In genomic region chr9:113807173-113808061, GRCh38 we compare ENCODE assay signal across 8 cellular contexts.
A peak's percentile ranks its signal among the peaks of the same experiment; 100 is the strongest.
DNase-seq lines count a peak whose midpoint lies in the region; ATAC-seq and TF ChIP-seq lines count a peak whose summit lies in the region.

No MANE protein-coding gene starts in this region.

- H3K27ac ChIP-seq in body of pancreas (no peak overlapping the region), skeletal muscle tissue (ENCODE audit: low read depth, low read length) (no peak overlapping the region)

- ATAC-seq in body of pancreas (peak; percentile 78), HG03280 (IDR thresholded peaks at IDR 0.05; ENCODE audit: unreplicated experiment) (no peak)

- H3K36me3 ChIP-seq in body of pancreas (replicated peaks in 1 of 2; ENCODE audit: insufficient read depth in 1 of 2, low read depth in 2 of 2): no peaks in the 10 kb centered on the region
- no peaks in the 10 kb centered on the region for H3K36me3 ChIP-seq in skeletal muscle tissue (ENCODE audit: control insufficient read depth in 3 of 3, insufficient read depth in 3 of 3, low read length in 3 of 3)

- intact Hi-C loops in body of pancreas (cut with DNase I): no loop called here

- peak; percentile 68 for DNase-seq in ELR (ENCODE audit: low read depth)
- peak; percentile 32 for DNase-seq in HT1080 (ENCODE audit: low read depth)
- DNase-seq in RPMI7951 (ENCODE audit: low read depth): peak; percentile 50
- peak; percentile 53 to 63 (median 60) for DNase-seq in body of pancreas
- peak; percentile 64 for DNase-seq in iPS DF 4.7 (ENCODE audit: extremely low read depth, low spot score)
- no peak for DNase-seq in NCI-H1436 treated with DMSO at 0.1 percent for 48 hours (lab: John Stamatoyannopoulos, UW)

- H3K4me3 ChIP-seq in body of pancreas: no peak overlapping the region
- peak overlapping the region; percentile 35 to 72 (median 58) for H3K4me3 ChIP-seq in skeletal muscle tissue (ENCODE audit: low read length in 3 of 3)

- 8 to 9% methylated on average over 15 of the region's 15 CpGs for WGBS in body of pancreas, 2 donors

- H3K9me3 ChIP-seq in body of pancreas: no peaks in the 10 kb centered on the region
- no peaks in the 10 kb centered on the region for H3K9me3 ChIP-seq in skeletal muscle tissue (ENCODE audit: control insufficient read depth in 3 of 3, low read length in 3 of 3)

- H3K4me1 ChIP-seq in body of pancreas (peaks cover 6% of the 10 kb centered on the region), skeletal muscle tissue (ENCODE audit: control insufficient read depth in 3 of 3, insufficient read depth in 3 of 3, low read length in 3 of 3) (peaks cover 3 to 5% (median 5%) of the 10 kb centered on the region in 3 donors)

- no peak for TF ChIP-seq POLR2A in body of pancreas (IDR thresholded peaks at IDR 0.05)

- peak overlapping the region in 1 of 3 donors; percentile 69 for H3K9ac ChIP-seq in skeletal muscle tissue (ENCODE audit: low read depth in 1 of 3, low read length in 3 of 3)

- no peaks in the 10 kb centered on the region for H3K27me3 ChIP-seq in body of pancreas
- no peaks in the 10 kb centered on the region for H3K27me3 ChIP-seq in skeletal muscle tissue (ENCODE audit: control insufficient read depth in 3 of 3, insufficient read depth in 3 of 3, low read length in 3 of 3)

- peak; percentile 74 to 91 (median 85) for TF ChIP-seq CTCF in body of pancreas (IDR thresholded peaks at IDR 0.05)

Comparison
In these comparisons a context has a peak if more than half of its experiments do, and no peak if none do; other contexts are left out.
1. H3K4me3 ChIP-seq: peak in skeletal muscle tissue (3 of 3); none in body of pancreas (0 of 2).